ENCODE assay signal across 25 cellular contexts in genomic region chr2:172545408-172546075, GRCh38. TPM values are rescaled to one million over a fixed set of nuclear protein-coding genes. Genes with fewer than 3 reads are reported as not detected.
DNase-seq lines count a peak whose midpoint lies in the region; ATAC-seq, FAIRE-seq and TF ChIP-seq lines count a peak whose summit lies in the region.
"Had no signal": no experiment of that assay in that cellular context is flagged by ENCODE, and none has a peak within 500 bp of the region (broad histone marks: within the 10 kb centered on the region; RNA-seq: fewer than 3 reads in every experiment).

No MANE protein-coding gene starts in this region.

- no peak overlapping the region for H4K5ac ChIP-seq in mesendoderm (ENCODE audit: low read length)

- H3K23ac ChIP-seq in mesendoderm (ENCODE audit: low read length), result no peak overlapping the region

- no peak overlapping the region for H3K18ac ChIP-seq in mesendoderm (ENCODE audit: low read length)

- DNase-seq in GM23248, result peak; percentile 65
- DNase-seq in NCI-H460 (ENCODE audit: extremely low read depth, low read depth), result peak; percentile 78
- no peak for DNase-seq in endodermal cell
- peak; percentile 21 for DNase-seq in mesendoderm
- no peak for DNase-seq in GM19239 (ENCODE audit: insufficient read length, low spot score)
- DNase-seq in left cardiac atrium, result no peak
- no peak for DNase-seq in activated T-cell treated with anti-CD3 and anti-CD28 coated beads, Interleukin-2, amount 50 U/mL, for 48 hours
- DNase-seq: activated CD4-positive, alpha-beta T cell treated with anti-CD3 and anti-CD28 coated beads, Interleukin-2, amount 50 U/mL, for 48 hours; activated CD4-positive, CD25-positive, alpha-beta regulatory T cell treated with anti-CD3 and anti-CD28 coated beads, Interleukin-2, amount 50 U/mL, for 72 hours; activated naive CD8-positive, alpha-beta T cell treated with anti-CD3 and anti-CD28 coated beads, Interleukin-2, amount 50 U/mL, for 24 hours; activated T-cell treated with anti-CD3 and anti-CD28 coated beads, Interleukin-2, amount 50 U/mL, for 72 hours; caudate nucleus; left lung; NCI-H1105 treated with DMSO at 0.1 percent for 48 hours; NCI-H1930; Right ventricle myocardium superior; stimulated activated naive B cell treated with anti-CD40 and anti-IgM and Interleukin-4, amounts not matched to agents 10 μg/mL and 1 μg/mL and 100 μg/mL, for 72 hours had no signal

- no peak overlapping the region for H4K8ac ChIP-seq in mesendoderm (ENCODE audit: low read depth, low read length)

- no peak overlapping the region for H3K9ac ChIP-seq in GM23248
- no peak overlapping the region for H3K9ac ChIP-seq in endodermal cell (ENCODE audit: extremely low read depth, low read length, poor library complexity, severe bottlenecking)
- no peak overlapping the region for H3K9ac ChIP-seq in mesendoderm (ENCODE audit: low read length)
- H3K9ac ChIP-seq: BLaER1 had no signal

- H3K27ac ChIP-seq in GM23248 (no peak overlapping the region), endodermal cell (ENCODE audit: low read depth, low read length) (no peak overlapping the region), mesendoderm (ENCODE audit: low read depth, low read length) (no peak overlapping the region)
- H3K27ac ChIP-seq: BLaER1, left lung had no signal

- H3F3A ChIP-seq in GM23248 (ENCODE audit: insufficient read depth), result no peaks in the 10 kb centered on the region

- H3K9me3 ChIP-seq in GM23248 (ENCODE audit: low read depth) (no peaks in the 10 kb centered on the region), endodermal cell (ENCODE audit: control insufficient read depth, low read length) (peaks cover 74% of the 10 kb centered on the region)

- no peak overlapping the region for H2AK5ac ChIP-seq in mesendoderm (ENCODE audit: low read length)

- H3K36me3 ChIP-seq in GM23248 (ENCODE audit: low read depth), result no peaks in the 10 kb centered on the region
- peaks cover 3% of the 10 kb centered on the region for H3K36me3 ChIP-seq in endodermal cell (ENCODE audit: control insufficient read depth, insufficient read depth, low read length)
- no peaks in the 10 kb centered on the region for H3K36me3 ChIP-seq in mesendoderm (ENCODE audit: control insufficient read depth, insufficient read depth, low read length)
- H3K36me3 ChIP-seq: left lung had no signal

- no peak for TF ChIP-seq CTCF in endodermal cell (conservative IDR thresholded peaks at IDR 0.05)

- H3K79me1 ChIP-seq in mesendoderm (ENCODE audit: low read length), result no peaks in the 10 kb centered on the region

- H3K27me3 ChIP-seq in GM23248 (replicated peaks; ENCODE audit: insufficient read depth), result no peaks in the 10 kb centered on the region
- H3K27me3 ChIP-seq in endodermal cell (ENCODE audit: control insufficient read depth, insufficient read depth, low read length, poor library complexity, severe bottlenecking), result no peaks in the 10 kb centered on the region
- H3K27me3 ChIP-seq in mesendoderm (ENCODE audit: insufficient read depth, low read length, poor library complexity), result no peaks in the 10 kb centered on the region
- H3K27me3 ChIP-seq: BLaER1, left lung had no signal

- H2BK120ac ChIP-seq in mesendoderm (ENCODE audit: low read depth, low read length), result no peak overlapping the region

- H3K36me3 Mint-ChIP-seq in endodermal cell (ENCODE audit: low read depth), result peaks cover 66% of the 10 kb centered on the region

- ATAC-seq in GM19351 (IDR thresholded peaks at IDR 0.05; ENCODE audit: unreplicated experiment) (no peak), left cardiac atrium (no peak)
- ATAC-seq: activated naive CD8-positive, alpha-beta T cell treated with anti-CD3 and anti-CD28 coated beads, Interleukin-2, amount 50 U/mL, for 24 hours; activated T-cell treated with anti-CD3 and anti-CD28 coated beads, Interleukin-2, amount 50 U/mL, for 72 hours; GM23338; left lung; Panc1; stimulated activated naive B cell treated with anti-CD40 and anti-IgM and Interleukin-4, amounts not matched to agents 10 μg/mL and 1 μg/mL and 100 μg/mL, for 72 hours had no signal

- H3K56ac ChIP-seq in mesendoderm (ENCODE audit: low read length), result no peak overlapping the region

- no peak overlapping the region for H2BK5ac ChIP-seq in mesendoderm (ENCODE audit: low read length)

- no peak overlapping the region for H3K4me3 Mint-ChIP-seq in endodermal cell
- H3K4me3 Mint-ChIP-seq: activated naive CD8-positive, alpha-beta T cell treated with anti-CD3 and anti-CD28 coated beads, Interleukin-2, amount 50 U/mL, for 24 hours; activated T-cell treated with anti-CD3 and anti-CD28 coated beads, Interleukin-2, amount 50 U/mL, for 72 hours; dendritic cell treated with granulocyte-macrophage colony-stimulating factor and Interleukin-4, amounts not matched to agents 40 ng/mL and 50 ng/mL, for 4 days; GM23338; IgD-negative memory B cell; memory B cell; stimulated activated naive B cell treated with anti-CD40 and anti-IgM and Interleukin-4, amounts not matched to agents 10 μg/mL and 1 μg/mL and 100 μg/mL, for 72 hours had no signal

- H3K4me3 ChIP-seq in GM23248 (no peak overlapping the region), endodermal cell (ENCODE audit: low read length) (peak overlapping the region; percentile 50), mesendoderm (ENCODE audit: low read length) (no peak overlapping the region)
- H3K4me3 ChIP-seq: BLaER1, GM23338, left lung, skin epidermis had no signal

- 90 to 95% methylated on average over 2 of the region's 2 CpGs for whole genome bisulfite sequencing in GM23248 (ENCODE audit: low coverage in 1 of 2, low lambda C conversion rate in 2 of 2, missing lambda C conversion rate in 2 of 2), 2 experiments
- WGBS in endodermal cell (ENCODE audit: insufficient coverage in 1 of 2, insufficient read length in 1 of 2), 2 experiments, result 95 to 98% methylated on average over 2 of the region's 2 CpGs
- no CpG with 5 or more reads among the region's 2 CpGs for WGBS in mesendoderm (ENCODE audit: extremely low coverage, insufficient coverage, low lambda C conversion rate)

- H3K4me2 ChIP-seq in GM23248 (ENCODE audit: unreplicated experiment) (no peak overlapping the region), mesendoderm (ENCODE audit: low read length) (no peak overlapping the region)
- H3K4me2 ChIP-seq: BLaER1, GM23338 had no signal

- FAIRE-seq in GM19239 (lab: Jason Lieb, UNC), result no peak

- no peak overlapping the region for H2AFZ ChIP-seq in GM23248
- H2AFZ ChIP-seq: GM23338 had no signal

- H3K27me3 Mint-ChIP-seq in endodermal cell (ENCODE audit: insufficient read depth), result no peaks in the 10 kb centered on the region
- H3K27me3 Mint-ChIP-seq: activated naive CD8-positive, alpha-beta T cell treated with anti-CD3 and anti-CD28 coated beads, Interleukin-2, amount 50 U/mL, for 24 hours; IgD-negative memory B cell; memory B cell; stimulated activated naive B cell treated with anti-CD40 and anti-IgM and Interleukin-4, amounts not matched to agents 10 μg/mL and 1 μg/mL and 100 μg/mL, for 72 hours had no signal

- intact Hi-C loops in left cardiac atrium (cut with DNase I), result no loop called here

- H3K4me1 ChIP-seq in GM23248 (ENCODE audit: insufficient read depth) (peaks cover 8% of the 10 kb centered on the region), endodermal cell (ENCODE audit: control insufficient read depth, insufficient read depth, low read length) (no peaks in the 10 kb centered on the region), mesendoderm (ENCODE audit: control insufficient read depth, low read depth, low read length) (no peaks in the 10 kb centered on the region)
- H3K4me1 ChIP-seq: left lung had no signal

- H3K9me3 Mint-ChIP-seq in endodermal cell, result peaks cover 96% of the 10 kb centered on the region

- H3K27ac Mint-ChIP-seq in endodermal cell, result no peak overlapping the region
- H3K27ac Mint-ChIP-seq: activated naive CD8-positive, alpha-beta T cell treated with anti-CD3 and anti-CD28 coated beads, Interleukin-2, amount 50 U/mL, for 24 hours; activated T-cell treated with anti-CD3 and anti-CD28 coated beads, Interleukin-2, amount 50 U/mL, for 72 hours; dendritic cell treated with granulocyte-macrophage colony-stimulating factor and Interleukin-4, amounts not matched to agents 40 ng/mL and 50 ng/mL, for 4 days; GM23338; IgD-negative memory B cell; memory B cell; stimulated activated naive B cell treated with anti-CD40 and anti-IgM and Interleukin-4, amounts not matched to agents 10 μg/mL and 1 μg/mL and 100 μg/mL, for 72 hours had no signal

- H4K20me1 ChIP-seq in GM23248 (ENCODE audit: insufficient read depth), result no peaks in the 10 kb centered on the region
- H4K20me1 ChIP-seq: BLaER1 had no signal

- H3K79me2 ChIP-seq in GM23248 (ENCODE audit: insufficient read depth) (peaks cover 13% of the 10 kb centered on the region; the same call in 1 of the 2 replicates), mesendoderm (ENCODE audit: control insufficient read depth, insufficient read depth, low read length) (no peaks in the 10 kb centered on the region)

- H2BK15ac ChIP-seq in mesendoderm (replicated peaks; ENCODE audit: low read depth), result no peak overlapping the region

- in situ Hi-C loops in GM23248 (cut with MboI), result no loop called here

- H3K9me2 ChIP-seq in GM23248 (ENCODE audit: insufficient read depth), result no peaks in the 10 kb centered on the region

- H3K4me1 Mint-ChIP-seq in endodermal cell, result peaks cover 2% of the 10 kb centered on the region

- no peak overlapping the region for H3K4ac ChIP-seq in mesendoderm (ENCODE audit: low read depth, low read length)

RNA-seq across cellular contexts. Expression of gene PDK1, which starts 10.3 kb away (rescaled TPM):
- 22.7 and 29.0 TPM in 2 replicates for total RNA-seq in GM23248 (2014; rRNA removed; shearing (Covaris generic))
- 51.1 and 53.9 TPM in 2 replicates for polyA plus RNA-seq in GM23248 (2016; fragmentation: Nextera tagmentation; extraction: Ambion mirVana)
- total RNA-seq in NCI-H460 (2014; rRNA removed; shearing (Covaris generic)), result 49.9 and 50.7 TPM in 2 replicates
- polyA plus RNA-seq in NCI-H460 (2014; cell fraction: nucleus; rRNA removed), result 26.2 and 34.0 TPM in 2 replicates
- 10 to 100 TPM; 24.7 to 27.3 TPM for total RNA-seq in endodermal cell
- 29.9 TPM for polyA plus RNA-seq in endodermal cell (2013, experiment 1 of 2)
- 27.3 TPM for polyA plus RNA-seq in endodermal cell (2013, experiment 2 of 2)
- polyA plus RNA-seq in mesendoderm (2013, experiment 1 of 2), result 33.1 TPM
- 34.5 TPM for polyA plus RNA-seq in mesendoderm (2013, experiment 2 of 2)
- total RNA-seq in left cardiac atrium, result 10 to 100 TPM; 24.9 to 48.4 TPM

Comparison
In these comparisons a context has a peak if more than half of its experiments do, and no peak if none do; other contexts are left out.
1. DNase-seq: peak in GM23248 (single experiment), NCI-H460 (single experiment) and mesendoderm (single experiment); none in endodermal cell (single experiment), GM19239 (single experiment), left cardiac atrium (single experiment) and activated T-cell treated with anti-CD3 and anti-CD28 coated beads, Interleukin-2, amount 50 U/mL, for 48 hours (0 of 2).